ENCODE assay signal across 9 cellular contexts in genomic region chr20:20202793-20203192, GRCh38.
"Had no signal": no experiment of that assay in that cellular context is flagged by ENCODE, and none has a peak within 500 bp of the region (broad histone marks: within the 10 kb centered on the region; RNA-seq: fewer than 3 reads in every experiment).

No MANE protein-coding gene starts in this region.

- H3K4me1 ChIP-seq: HAP-1 had no signal

- H3K9me3 Mint-ChIP-seq: HFFc6, IgD-negative memory B cell had no signal

- H3K27ac ChIP-seq: HL-60 had no signal

- H3K4me3 ChIP-seq: HAP-1 had no signal

- H3K4me3 Mint-ChIP-seq: HFFc6, IgD-negative memory B cell had no signal

- H3K36me3 ChIP-seq: HAP-1 had no signal

- H3K27ac Mint-ChIP-seq: HFFc6, IgD-negative memory B cell had no signal

- ATAC-seq: HCT116, HepG2 had no signal

- H3K36me3 Mint-ChIP-seq: IgD-negative memory B cell had no signal

- H3K9me3 ChIP-seq: HAP-1 had no signal

- DNase-seq: GOT3, H7, HFFc6, KBM-7 had no signal
